In the genomic region with DNA sequence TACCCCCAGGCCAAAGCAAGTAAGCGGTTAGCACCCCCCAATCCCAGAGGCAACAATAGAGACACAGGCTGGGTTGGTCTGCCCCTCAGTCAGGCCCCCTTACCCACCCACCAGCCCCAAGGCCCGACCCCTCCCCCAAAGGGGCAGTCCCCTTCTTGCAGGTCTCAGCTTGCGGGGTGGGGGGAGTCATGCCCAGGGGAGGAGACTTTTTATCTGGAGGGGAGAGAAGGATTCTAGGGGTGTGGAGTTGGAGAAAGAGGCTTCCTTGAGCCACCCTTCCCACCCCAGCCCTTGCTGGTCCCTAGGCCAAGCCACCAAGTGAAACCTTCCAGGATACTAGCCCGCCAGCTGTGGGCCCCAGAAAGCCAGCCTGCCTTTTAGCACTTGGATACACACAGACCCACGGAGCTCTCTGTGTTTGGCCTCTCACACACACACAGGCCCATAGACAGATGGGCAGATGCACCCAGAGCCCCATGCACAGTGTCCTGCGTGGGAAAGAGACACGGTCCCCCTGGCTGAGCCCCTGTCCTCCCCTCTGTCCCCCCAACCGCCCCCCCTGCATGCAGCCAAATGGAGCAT, we compare ENCODE assay signal across 11 cellular contexts. TPM values are rescaled to one million over a fixed set of nuclear protein-coding genes. Genes with fewer than 3 reads are reported as not detected.
DNase-seq lines count a peak whose midpoint lies in the region; ATAC-seq and TF ChIP-seq lines count a peak whose summit lies in the region.
"Had no signal": no experiment of that assay in that cellular context is flagged by ENCODE, and none has a peak within 500 bp of the region (broad histone marks: within the 10 kb centered on the region; RNA-seq: fewer than 3 reads in every experiment).

No MANE protein-coding gene starts in this region.

- H3K4me1 Mint-ChIP-seq in natural killer cell (peaks cover 9 to 12% of the 10 kb centered on the region in 2 donors), memory B cell (peaks cover 8% of the 10 kb centered on the region)
- peaks cover 0 to 8% of the 10 kb centered on the region in 2 donors for H3K4me1 Mint-ChIP-seq in natural killer cell treated with Interleukin-12 subunit alpha and Interleukin-12 subunit beta and Interleukin-15 and Interleukin-18, amount 100 ng/mL, for 72 hours (ENCODE audit: low read depth in 2 of 2)
- peaks cover 9% of the 10 kb centered on the region for H3K4me1 Mint-ChIP-seq in activated naive CD8-positive, alpha-beta T cell (ENCODE audit: low read depth)

- H3K9me3 ChIP-seq in upper lobe of right lung = no peaks in the 10 kb centered on the region
- H3K9me3 ChIP-seq: neutrophil had no signal

- H3K4me3 ChIP-seq in upper lobe of right lung = no peak overlapping the region

- H3K27me3 ChIP-seq in upper lobe of right lung = peaks cover 25% of the 10 kb centered on the region

- H3K36me3 Mint-ChIP-seq in natural killer cell (no peaks in the 10 kb centered on the region), memory B cell (peaks cover 2% of the 10 kb centered on the region)
- H3K36me3 Mint-ChIP-seq in natural killer cell treated with Interleukin-12 subunit alpha and Interleukin-12 subunit beta and Interleukin-15 and Interleukin-18, amount 100 ng/mL, for 72 hours = no peaks in the 10 kb centered on the region
- no peaks in the 10 kb centered on the region for H3K36me3 Mint-ChIP-seq in activated naive CD8-positive, alpha-beta T cell

- H3K4me3 Mint-ChIP-seq in natural killer cell (peak overlapping the region; percentile 28), memory B cell (peak overlapping the region; percentile 66)
- no peak overlapping the region for H3K4me3 Mint-ChIP-seq in natural killer cell treated with Interleukin-12 subunit alpha and Interleukin-12 subunit beta and Interleukin-15 and Interleukin-18, amount 100 ng/mL, for 72 hours
- peak overlapping the region; percentile 72 for H3K4me3 Mint-ChIP-seq in activated naive CD8-positive, alpha-beta T cell

- no peak overlapping the region for H3K27ac Mint-ChIP-seq in natural killer cell
- H3K27ac Mint-ChIP-seq in natural killer cell treated with Interleukin-12 subunit alpha and Interleukin-12 subunit beta and Interleukin-15 and Interleukin-18, amount 100 ng/mL, for 72 hours = no peak overlapping the region
- H3K27ac Mint-ChIP-seq in activated naive CD8-positive, alpha-beta T cell = no peak overlapping the region
- H3K27ac Mint-ChIP-seq in memory B cell = no peak overlapping the region

- H3K27me3 Mint-ChIP-seq in natural killer cell (ENCODE audit: low read depth in 2 of 2) = peaks cover 44 to 59% of the 10 kb centered on the region in 2 donors
- H3K27me3 Mint-ChIP-seq in natural killer cell treated with Interleukin-12 subunit alpha and Interleukin-12 subunit beta and Interleukin-15 and Interleukin-18, amount 100 ng/mL, for 72 hours = peaks cover 33 to 38% of the 10 kb centered on the region in 2 donors
- H3K27me3 Mint-ChIP-seq in activated naive CD8-positive, alpha-beta T cell = peaks cover 36% of the 10 kb centered on the region
- peaks cover 33% of the 10 kb centered on the region for H3K27me3 Mint-ChIP-seq in memory B cell

- H3K27ac ChIP-seq in upper lobe of right lung = no peak overlapping the region
- H3K27ac ChIP-seq: neutrophil had no signal

- DNase-seq in natural killer cell (no peak), memory B cell (ENCODE audit: low spot score in 2 of 2) (no peak), upper lobe of right lung (peak; percentile 39), cerebellar nuclear complex (lab: John Stamatoyannopoulos, UW) (no peak), SKM-1 treated with dmso at 0.1 percent for 144 hours (lab: John Stamatoyannopoulos, UW; ENCODE audit: unreplicated experiment) (no peak)
- no peak for DNase-seq in natural killer cell treated with Interleukin-12 subunit alpha and Interleukin-12 subunit beta and Interleukin-15 and Interleukin-18, amount 100 ng/mL, for 72 hours (ENCODE audit: low spot score)

- ATAC-seq in natural killer cell (no peak), memory B cell (ENCODE audit: low read depth) (no peak), upper lobe of right lung (no peak), esophagus mucosa (no peak)
- no peak for ATAC-seq in natural killer cell treated with Interleukin-12 subunit alpha and Interleukin-12 subunit beta and Interleukin-15 and Interleukin-18, amount 100 ng/mL, for 72 hours
- ATAC-seq: HepG2 had no signal

- H3K9me3 Mint-ChIP-seq in natural killer cell = no peaks in the 10 kb centered on the region
- no peaks in the 10 kb centered on the region for H3K9me3 Mint-ChIP-seq in natural killer cell treated with Interleukin-12 subunit alpha and Interleukin-12 subunit beta and Interleukin-15 and Interleukin-18, amount 100 ng/mL, for 72 hours
- no peaks in the 10 kb centered on the region for H3K9me3 Mint-ChIP-seq in activated naive CD8-positive, alpha-beta T cell (ENCODE audit: low read depth)
- H3K9me3 Mint-ChIP-seq in memory B cell = no peaks in the 10 kb centered on the region

- peaks cover 6% of the 10 kb centered on the region for H3K4me1 ChIP-seq in upper lobe of right lung

- H3K36me3 ChIP-seq in upper lobe of right lung = no peaks in the 10 kb centered on the region
- H3K36me3 ChIP-seq: neutrophil had no signal

- intact Hi-C loops in natural killer cell (cut with micrococcal nuclease) (no loop called here), upper lobe of right lung (cut with DNase I) (no loop called here)

- TF ChIP-seq CTCF in natural killer cell (IDR thresholded peaks at IDR 0.05) (no peak), upper lobe of right lung (IDR thresholded peaks at IDR 0.05) (no peak)

RNA-seq across cellular contexts. Expression of gene TMEM54, which starts 7.1 kb away (rescaled TPM):
- total RNA-seq in natural killer cell (not detected), upper lobe of right lung (41.9 TPM), esophagus mucosa (127 TPM)
- total RNA-seq in natural killer cell treated with Interleukin-12 subunit alpha and Interleukin-12 subunit beta and Interleukin-15 and Interleukin-18, amount 100 ng/mL, for 72 hours = 1 to 10 TPM; 2.5 to 5.9 TPM

RNA-seq across cellular contexts. Expression of gene HPCA, which starts 7.8 kb away (rescaled TPM):
- total RNA-seq in natural killer cell (under 1 TPM in 1 of 3 donors, not detected in 2; 0.59 TPM), upper lobe of right lung (not detected), esophagus mucosa (not detected)
- total RNA-seq in natural killer cell treated with Interleukin-12 subunit alpha and Interleukin-12 subunit beta and Interleukin-15 and Interleukin-18, amount 100 ng/mL, for 72 hours = under 1 TPM in 1 of 2 donors, not detected in 1; 0.38 TPM
- total RNA-seq: Daoy, HepG2 had no signal

RNA-seq across cellular contexts. Expression of gene FNDC5, which starts 23.4 kb away (rescaled TPM):
- total RNA-seq in natural killer cell = under 1 TPM in 1 of 3 donors, not detected in 2; 0.36 TPM
- total RNA-seq in natural killer cell treated with Interleukin-12 subunit alpha and Interleukin-12 subunit beta and Interleukin-15 and Interleukin-18, amount 100 ng/mL, for 72 hours = not detected
- total RNA-seq in upper lobe of right lung = 1.5 TPM
- not detected for total RNA-seq in esophagus mucosa
